20 cellular contexts compared by ENCODE assay signal in genomic region chr11:111476961-111477360, GRCh38. TPM values are rescaled to one million over a fixed set of nuclear protein-coding genes. Genes with fewer than 3 reads are reported as not detected.
A peak's percentile ranks its signal among the peaks of the same experiment; 100 is the strongest.
DNase-seq lines count a peak whose midpoint lies in the region; ATAC-seq, FAIRE-seq and TF ChIP-seq lines count a peak whose summit lies in the region.
"Had no signal": no experiment of that assay in that cellular context is flagged by ENCODE, and none has a peak within 500 bp of the region (broad histone marks: within the 10 kb centered on the region; RNA-seq: fewer than 3 reads in every experiment).

No MANE protein-coding gene starts in this region.

- H3K27ac ChIP-seq in astrocyte (ENCODE audit: low read depth, low read length), result no peak overlapping the region
- H3K27ac ChIP-seq: BLaER1 had no signal

- H3K27me3 Mint-ChIP-seq in astrocyte (ENCODE audit: low read depth, unreplicated experiment), result no peaks in the 10 kb centered on the region

- H3K4me1 ChIP-seq in astrocyte (ENCODE audit: insufficient read depth, low read length), result no peaks in the 10 kb centered on the region

- H3K4me3 ChIP-seq in AG10803 (ENCODE audit: low read length), result no peak overlapping the region
- no peak overlapping the region for H3K4me3 ChIP-seq in astrocyte (ENCODE audit: insufficient read depth, low read depth, low read length)
- H3K4me3 ChIP-seq in retinal pigment epithelial cell (ENCODE audit: low read length), result no peak overlapping the region
- H3K4me3 ChIP-seq: BLaER1, K562 had no signal

- no peaks in the 10 kb centered on the region for H3K27me3 ChIP-seq in astrocyte (ENCODE audit: insufficient read depth, low read length)
- H3K27me3 ChIP-seq: BLaER1 had no signal

- no peaks in the 10 kb centered on the region for H3K36me3 ChIP-seq in astrocyte (ENCODE audit: insufficient read depth, low read length)
- H3K36me3 ChIP-seq: BLaER1 had no signal

- FAIRE-seq in D721Med (lab: Jason Lieb, UNC) (peak; percentile 80), astrocyte (lab: Jason Lieb, UNC) (peak; percentile 26)
- FAIRE-seq: A204.1, G401.6, HTR-8/SVneo, K562 had no signal

- TF ChIP-seq CTCF in AG10803 (conservative IDR thresholded peaks at IDR 0.05; ENCODE audit: low read length) (no peak), D721Med (IDR thresholded peaks at IDR 0.05; ENCODE audit: insufficient read depth, missing control alignments) (no peak), astrocyte (IDR thresholded peaks at IDR 0.05; ENCODE audit: insufficient read depth, low read depth, low read length) (no peak), retinal pigment epithelial cell (conservative IDR thresholded peaks at IDR 0.05; ENCODE audit: low read depth, low read length) (no peak)

- H3K36me3 Mint-ChIP-seq in astrocyte (ENCODE audit: low read depth, unreplicated experiment), result no peaks in the 10 kb centered on the region
- H3K36me3 Mint-ChIP-seq: CD14-positive monocyte had no signal

- no peaks in the 10 kb centered on the region for H3K9me3 ChIP-seq in astrocyte (ENCODE audit: insufficient read depth, low read depth, low read length)

- no peak overlapping the region for H2AFZ ChIP-seq in astrocyte (ENCODE audit: low read depth, low read length)

- no peaks in the 10 kb centered on the region for H4K20me1 ChIP-seq in astrocyte (ENCODE audit: insufficient read depth, low read length)
- H4K20me1 ChIP-seq: BLaER1 had no signal

- H3K4me2 ChIP-seq in astrocyte (ENCODE audit: low read length), result no peak overlapping the region
- H3K4me2 ChIP-seq: BLaER1 had no signal

- ATAC-seq in GM21529 (IDR thresholded peaks at IDR 0.05; ENCODE audit: unreplicated experiment), result no peak
- ATAC-seq: HCT116, K562 had no signal

- no peaks in the 10 kb centered on the region for H3K4me1 Mint-ChIP-seq in astrocyte (ENCODE audit: low read depth, unreplicated experiment)
- H3K4me1 Mint-ChIP-seq: CD4-positive, alpha-beta memory T cell had no signal

- no peak overlapping the region for H3K9ac ChIP-seq in astrocyte (ENCODE audit: low read length)
- H3K9ac ChIP-seq: BLaER1 had no signal

- no peaks in the 10 kb centered on the region for H3K79me2 ChIP-seq in astrocyte (ENCODE audit: insufficient read depth, low read length)

- DNase-seq in AG10803 (ENCODE audit: low read depth), result peak; percentile 11
- DNase-seq in D721Med (ENCODE audit: insufficient read length, low spot score), result no peak
- no peak for DNase-seq in astrocyte (ENCODE audit: low read depth)
- DNase-seq in retinal pigment epithelial cell (ENCODE audit: low read depth), result peak; percentile 36
- DNase-seq in NCI-H2227 treated with DMSO at 0.1 percent for 48 hours (lab: John Stamatoyannopoulos, UW), result no peak
- no peak for DNase-seq in NCI-H345 (lab: John Stamatoyannopoulos, UW)
- DNase-seq: ACHN; CD4-positive, alpha-beta memory T cell; GOT3; H7; HFFc6 had no signal

- H3K27ac Mint-ChIP-seq in astrocyte (ENCODE audit: unreplicated experiment), result no peak overlapping the region
- H3K27ac Mint-ChIP-seq: CD14-positive monocyte; CD4-positive, alpha-beta memory T cell; HFFc6 had no signal

- H3K9me3 Mint-ChIP-seq in astrocyte (ENCODE audit: unreplicated experiment), result peaks cover 3% of the 10 kb centered on the region

- H3K4me3 Mint-ChIP-seq in astrocyte (ENCODE audit: unreplicated experiment), result no peak overlapping the region
- H3K4me3 Mint-ChIP-seq: CD14-positive monocyte; CD4-positive, alpha-beta memory T cell; HFFc6 had no signal

RNA-seq across cellular contexts. Expression of gene BTG4, which starts 35.2 kb away (rescaled TPM):
- 0.50 and 0.55 TPM in 2 replicates for total RNA-seq in astrocyte
- total RNA-seq: CD4-positive, alpha-beta memory T cell; H7; HFFc6; IMR-90; K562 had no signal

RNA-seq across cellular contexts. Expression of gene HOATZ, which starts 37.6 kb away (rescaled TPM):
- total RNA-seq in astrocyte, result 0.43 TPM in 2 replicates
- total RNA-seq: CD4-positive, alpha-beta memory T cell; H7; HFFc6; IMR-90; K562 had no signal

Comparison
In these comparisons a context has a peak if more than half of its experiments do, and no peak if none do; other contexts are left out.
1. DNase-seq: peak in AG10803 (single experiment) and retinal pigment epithelial cell (single experiment); none in D721Med (single experiment), astrocyte (single experiment), NCI-H2227 treated with DMSO at 0.1 percent for 48 hours (single experiment) and NCI-H345 (single experiment).